8 cellular contexts compared by ENCODE assay signal in the genomic region with DNA sequence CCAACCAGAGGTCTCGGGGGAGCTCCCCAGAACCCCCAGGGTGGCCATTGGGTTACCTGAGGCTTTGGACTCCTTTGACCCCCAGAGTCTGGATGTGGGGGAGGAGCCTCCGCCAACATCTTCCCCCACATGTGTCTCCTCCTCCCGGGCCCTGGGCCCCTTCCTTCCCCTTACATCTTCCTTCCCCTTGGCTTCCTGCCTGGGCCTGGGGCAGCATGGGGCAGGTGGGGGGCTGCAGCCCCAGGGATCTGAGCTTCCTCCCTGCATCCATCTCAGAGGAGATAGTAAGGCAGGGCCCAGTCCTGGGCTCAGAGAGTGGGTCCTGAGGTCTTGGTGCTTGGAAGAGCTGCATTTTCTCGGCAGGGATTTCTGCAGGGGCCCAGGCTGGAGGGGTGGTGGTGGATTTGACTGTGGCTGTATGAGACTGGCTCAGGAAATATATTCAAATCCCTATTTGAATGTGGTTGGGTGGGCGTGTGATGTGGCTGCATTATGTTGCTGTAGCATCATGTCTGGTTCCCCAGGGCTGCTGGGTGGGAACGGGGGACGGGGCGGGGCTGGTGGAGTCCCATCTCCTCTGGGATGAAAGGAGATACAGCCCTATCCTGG. TPM values are rescaled to one million over a fixed set of nuclear protein-coding genes. Genes with fewer than 3 reads are reported as not detected.
A peak's percentile ranks its signal among the peaks of the same experiment; 100 is the strongest.
DNase-seq lines count a peak whose midpoint lies in the region; ATAC-seq lines count a peak whose summit lies in the region.

No MANE protein-coding gene starts in this region.

- CTCF ChIA-PET in T-cell (lab: Charles Lee) = interaction anchor here in 1 of 2 donors (0.6 to 2.1 kb wide), 3 partner anchors 24 to 90 kb away, joined by 4 to 7 read pairs (median 4); no protein-coding TSS in a partner anchor

- H3K9me3 Mint-ChIP-seq in T-cell = no peaks in the 10 kb centered on the region

- POLR2A ChIA-PET in T-cell (lab: Charles Lee) = interaction anchor here in 1 of 2 donors (0.5 to 1.3 kb wide), 2 partner anchors 27 to 58 kb away, joined by 3 to 4 read pairs; no protein-coding TSS in a partner anchor

- H3K36me3 Mint-ChIP-seq in T-cell = peaks cover 34% of the 10 kb centered on the region

- peak; percentile 32 to 53 (median 42) for ATAC-seq in T-cell (replicated peaks in 1 of 4)

- peaks cover 42 to 57% (median 55%) of the 10 kb centered on the region in 3 donors for H3K4me1 Mint-ChIP-seq in T-cell

- peak overlapping the region; percentile 90 to 97 (median 94) for H3K4me3 Mint-ChIP-seq in T-cell

- H3K27ac Mint-ChIP-seq in T-cell = peak overlapping the region; percentile 89 to 91

- H3K27me3 Mint-ChIP-seq in T-cell = no peaks in the 10 kb centered on the region

- DNase-seq in activated CD4-positive, alpha-beta T cell treated with anti-CD3 and anti-CD28 coated beads for 4 hours = peak; percentile 36 to 43
- DNase-seq in activated CD4-positive, alpha-beta T cell treated with anti-CD3 and anti-CD28 coated beads, Interleukin-2, amount 50 U/mL, for 4 hours = no peak
- DNase-seq in T-cell (peak in 26 of 34 experiments; percentile 14 to 57 (median 32)), EL (no peak), NCI-H187 (lab: John Stamatoyannopoulos, UW) (no peak), NCI-H226 (no peak)
- DNase-seq in effector CD8-positive, alpha-beta T cell (lab: John Stamatoyannopoulos, UW) = peak; percentile 38
- DNase-seq in stimulated activated CD4-positive, alpha-beta T cell treated with anti-CD3 and anti-CD28 coated beads, Interleukin-12 subunit alpha, Interleukin-12 subunit beta, amount 100 ng/mL, for 48 hours (ENCODE audit: low read depth in 2 of 3, low spot score in 1 of 3) = peak; percentile 50 to 64 (median 57)

RNA-seq across cellular contexts. Expression of gene VAV1, which starts 0.9 kb away (rescaled TPM):
- total RNA-seq in T-cell = 100 to 1,000 TPM in 2 of 5 donors, 10 to 100 TPM in 3; 82.5 to 114 (median 92.2) TPM

RNA-seq across cellular contexts. Expression of gene SH2D3A, which starts 6.2 kb away (rescaled TPM):
- total RNA-seq in T-cell = 10 to 100 TPM; 61.7 to 83.7 (median 73.6) TPM

RNA-seq across cellular contexts. Expression of gene TRIP10, which starts 33.9 kb away (rescaled TPM):
- 1 to 10 TPM; 2.6 to 8.7 (median 7.3) TPM for total RNA-seq in T-cell

RNA-seq across cellular contexts. Expression of gene GPR108, which starts 36.0 kb away (rescaled TPM):
- total RNA-seq in T-cell = 10 to 100 TPM; 51.8 to 83.3 (median 58.4) TPM

RNA-seq across cellular contexts. Expression of gene C3, which starts 53.0 kb away (rescaled TPM):
- 10 to 100 TPM in 1 of 5 donors, 1 to 10 TPM in 3, not detected in 1; 1.1 to 10.6 (median 7.6) TPM for total RNA-seq in T-cell

Comparison
In these comparisons a context has a peak if more than half of its experiments do, and no peak if none do; other contexts are left out.
1. DNase-seq: peak in activated CD4-positive, alpha-beta T cell treated with anti-CD3 and anti-CD28 coated beads for 4 hours (2 of 2), T-cell (26 of 34), effector CD8-positive, alpha-beta T cell (single experiment) and stimulated activated CD4-positive, alpha-beta T cell treated with anti-CD3 and anti-CD28 coated beads, Interleukin-12 subunit alpha, Interleukin-12 subunit beta, amount 100 ng/mL, for 48 hours (3 of 3); none in activated CD4-positive, alpha-beta T cell treated with anti-CD3 and anti-CD28 coated beads, Interleukin-2, amount 50 U/mL, for 4 hours (0 of 2), EL (single experiment), NCI-H187 (0 of 2) and NCI-H226 (single experiment).